9 cellular contexts compared by ENCODE assay signal in the genomic region with DNA sequence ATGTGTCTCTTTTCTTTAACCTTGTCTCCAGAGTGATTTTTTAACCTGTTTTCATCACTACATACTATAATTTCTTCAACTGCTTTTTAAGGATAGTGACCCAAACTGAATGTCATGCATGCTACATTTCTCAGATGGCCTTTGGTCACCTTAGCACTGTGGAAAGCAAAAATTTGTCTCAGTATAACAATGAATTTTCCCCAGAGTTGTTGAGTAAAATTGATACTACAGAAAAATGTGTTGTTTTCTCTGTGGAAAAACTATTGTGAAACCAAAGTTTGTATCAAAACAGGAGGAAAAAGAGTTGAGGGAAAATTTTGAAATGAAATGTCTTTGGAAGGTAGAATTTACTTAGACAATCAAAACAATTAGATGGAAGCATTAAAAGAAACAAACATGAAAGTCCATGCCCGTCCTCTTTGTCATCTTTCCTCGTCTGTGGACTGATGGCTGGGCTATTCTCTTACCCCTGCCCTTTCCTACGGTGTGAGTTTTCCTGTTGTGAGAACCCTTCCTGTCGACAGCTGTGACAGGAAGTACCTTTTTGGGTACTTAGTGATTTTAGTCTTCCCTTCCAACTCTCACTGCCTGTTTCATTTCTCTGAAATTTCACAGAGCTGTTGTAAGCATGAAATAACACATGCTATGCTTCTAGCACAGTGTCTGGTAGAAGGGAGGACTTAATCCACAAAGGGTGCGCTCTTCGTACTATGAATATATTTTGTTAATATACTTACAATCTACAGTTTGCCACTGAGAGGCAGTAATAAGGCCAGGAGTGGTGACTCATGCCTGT. TPM values are rescaled to one million over a fixed set of nuclear protein-coding genes. Genes with fewer than 3 reads are reported as not detected.
DNase-seq lines count a peak whose midpoint lies in the region; ATAC-seq, FAIRE-seq and TF ChIP-seq lines count a peak whose summit lies in the region.
"Had no signal": no experiment of that assay in that cellular context is flagged by ENCODE, and none has a peak within 500 bp of the region (broad histone marks: within the 10 kb centered on the region; RNA-seq: fewer than 3 reads in every experiment).

No MANE protein-coding gene starts in this region.

- H3K4me3 Mint-ChIP-seq in activated CD8-positive, alpha-beta memory T cell treated with anti-CD3 and anti-CD28 coated beads, Interleukin-2, amount 10 ng/mL, durations not matched to agents 7 days and 5 days = no peak overlapping the region
- peak overlapping the region; percentile 24 for H3K4me3 Mint-ChIP-seq in activated naive CD8-positive, alpha-beta T cell treated with anti-CD3 and anti-CD28 coated beads, Interleukin-2, amount 50 U/mL, for 24 hours

- H3K27me3 ChIP-seq in tibial artery (no peaks in the 10 kb centered on the region), small intestine (ENCODE audit: control insufficient read depth in 2 of 2, insufficient read depth in 2 of 2, low read length in 2 of 2) (no peaks in the 10 kb centered on the region)

- intact Hi-C loops in tibial artery (cut with DNase I; ENCODE audit: low total_unique reads) = no loop called here

- 70 to 86% (median 71%) methylated on average over 6 of the region's 6 CpGs for WGBS in small intestine, 3 donors

- TF ChIP-seq CTCF in tibial artery (IDR thresholded peaks at IDR 0.05) = no peak

- H3K27ac Mint-ChIP-seq in activated CD8-positive, alpha-beta memory T cell treated with anti-CD3 and anti-CD28 coated beads, Interleukin-2, amount 10 ng/mL, durations not matched to agents 7 days and 5 days = peak overlapping the region; percentile 75
- H3K27ac Mint-ChIP-seq in activated naive CD8-positive, alpha-beta T cell treated with anti-CD3 and anti-CD28 coated beads, Interleukin-2, amount 50 U/mL, for 24 hours = peak overlapping the region; percentile 57

- H3K36me3 ChIP-seq in tibial artery = peaks cover 4 to 40% (median 39%) of the 10 kb centered on the region in 3 donors
- no peaks in the 10 kb centered on the region for H3K36me3 ChIP-seq in small intestine (ENCODE audit: control insufficient read depth in 2 of 2, insufficient read depth in 2 of 2, low read length in 2 of 2)
- H3K36me3 ChIP-seq: neutrophil had no signal

- H3K4me1 ChIP-seq in tibial artery = peaks cover 0 to 20% (median 7%) of the 10 kb centered on the region in 4 donors
- no peaks in the 10 kb centered on the region for H3K4me1 ChIP-seq in small intestine (ENCODE audit: control insufficient read depth in 2 of 2, insufficient read depth in 1 of 2, low read depth in 1 of 2, low read length in 1 of 2)

- CTCF ChIA-PET in activated CD8-positive, alpha-beta memory T cell treated with anti-CD3 and anti-CD28 coated beads, Interleukin-2, amount 10 ng/mL, durations not matched to agents 7 days and 5 days (lab: Charles Lee) = interaction anchor here (1.1 kb wide), 1 partner anchor 10 kb away, joined by 3 read pairs; no protein-coding TSS in a partner anchor

- H3K4me1 Mint-ChIP-seq in activated CD8-positive, alpha-beta memory T cell treated with anti-CD3 and anti-CD28 coated beads, Interleukin-2, amount 10 ng/mL, durations not matched to agents 7 days and 5 days = peaks cover 40% of the 10 kb centered on the region
- peaks cover 38% of the 10 kb centered on the region for H3K4me1 Mint-ChIP-seq in activated naive CD8-positive, alpha-beta T cell treated with anti-CD3 and anti-CD28 coated beads, Interleukin-2, amount 50 U/mL, for 24 hours

- no peak for DNase-seq in activated CD8-positive, alpha-beta memory T cell treated with anti-CD3 and anti-CD28 coated beads, Interleukin-2, amount 10 ng/mL, durations not matched to agents 7 days and 5 days
- DNase-seq in activated CD8-positive, alpha-beta memory T cell treated with anti-CD3 and anti-CD28 coated beads, Interleukin-2, amount 50 U/mL, for 48 hours = no peak
- DNase-seq in activated naive CD8-positive, alpha-beta T cell treated with anti-CD3 and anti-CD28 coated beads, Interleukin-2, amount 50 U/mL, for 24 hours = no peak
- no peak for DNase-seq in tibial artery
- DNase-seq in stimulated activated CD4-positive, alpha-beta T cell treated with anti-CD3 and anti-CD28 coated beads, Interleukin-2, amount 100 ng/mL, for 24 hours = no peak
- no peak for DNase-seq in small intestine
- no peak for DNase-seq in activated T-cell treated with anti-CD3 and anti-CD28 coated beads, Interleukin-2, amount 50 U/mL, for 1 hour

- H3K27ac ChIP-seq in tibial artery (peak overlapping the region; percentile 68 to 72), small intestine (ENCODE audit: low read depth in 1 of 2, low read length in 1 of 2) (no peak overlapping the region)
- H3K27ac ChIP-seq: neutrophil had no signal

- no peaks in the 10 kb centered on the region for H3K27me3 Mint-ChIP-seq in activated CD8-positive, alpha-beta memory T cell treated with anti-CD3 and anti-CD28 coated beads, Interleukin-2, amount 10 ng/mL, durations not matched to agents 7 days and 5 days
- H3K27me3 Mint-ChIP-seq in activated naive CD8-positive, alpha-beta T cell treated with anti-CD3 and anti-CD28 coated beads, Interleukin-2, amount 50 U/mL, for 24 hours = no peaks in the 10 kb centered on the region

- peaks cover 27% of the 10 kb centered on the region for H3K36me3 Mint-ChIP-seq in activated CD8-positive, alpha-beta memory T cell treated with anti-CD3 and anti-CD28 coated beads, Interleukin-2, amount 10 ng/mL, durations not matched to agents 7 days and 5 days
- H3K36me3 Mint-ChIP-seq in activated naive CD8-positive, alpha-beta T cell treated with anti-CD3 and anti-CD28 coated beads, Interleukin-2, amount 50 U/mL, for 24 hours (ENCODE audit: low read depth) = peaks cover 47% of the 10 kb centered on the region

- no peaks in the 10 kb centered on the region for H3K9me3 Mint-ChIP-seq in activated CD8-positive, alpha-beta memory T cell treated with anti-CD3 and anti-CD28 coated beads, Interleukin-2, amount 10 ng/mL, durations not matched to agents 7 days and 5 days (ENCODE audit: low read depth)
- no peaks in the 10 kb centered on the region for H3K9me3 Mint-ChIP-seq in activated naive CD8-positive, alpha-beta T cell treated with anti-CD3 and anti-CD28 coated beads, Interleukin-2, amount 50 U/mL, for 24 hours

- H3K4me3 ChIP-seq in tibial artery (no peak overlapping the region), small intestine (ENCODE audit: low read depth in 1 of 2, low read length in 2 of 2) (no peak overlapping the region)

- H3K9me3 ChIP-seq in tibial artery = no peaks in the 10 kb centered on the region
- no peaks in the 10 kb centered on the region for H3K9me3 ChIP-seq in small intestine (ENCODE audit: control insufficient read depth, low read depth)
- H3K9me3 ChIP-seq: neutrophil had no signal

- FAIRE-seq in small intestine (lab: Jason Lieb, UNC) = no peak

- ATAC-seq in activated CD8-positive, alpha-beta memory T cell treated with anti-CD3 and anti-CD28 coated beads, Interleukin-2, amount 10 ng/mL, durations not matched to agents 7 days and 5 days = peak; percentile 53
- peak; percentile 46 for ATAC-seq in HG03045 (IDR thresholded peaks at IDR 0.05; ENCODE audit: unreplicated experiment)
- peak; percentile 30 for ATAC-seq in activated naive CD8-positive, alpha-beta T cell treated with anti-CD3 and anti-CD28 coated beads, Interleukin-2, amount 50 U/mL, for 24 hours

RNA-seq across cellular contexts. Expression of a gene that starts 50.8 kb away (rescaled TPM):
- total RNA-seq in activated CD8-positive, alpha-beta memory T cell treated with anti-CD3 and anti-CD28 coated beads, Interleukin-2, amount 10 ng/mL, durations not matched to agents 7 days and 5 days = 1 to 10 TPM in 1 of 2 experiments, under 1 TPM in 1; 0.73 to 1.3 TPM
- polyA plus RNA-seq in small intestine = under 1 TPM in 2 of 3 donors, not detected in 1; 0.21 to 0.22 TPM

RNA-seq across cellular contexts. Expression of a gene that starts 51.7 kb away (rescaled TPM):
- 10 to 100 TPM; 11.8 to 12.5 TPM for total RNA-seq in activated CD8-positive, alpha-beta memory T cell treated with anti-CD3 and anti-CD28 coated beads, Interleukin-2, amount 10 ng/mL, durations not matched to agents 7 days and 5 days
- polyA plus RNA-seq in small intestine = 10 to 100 TPM in 1 of 3 donors, 1 to 10 TPM in 2; 8.2 to 12.7 (median 8.5) TPM

Comparison
In these comparisons a context has a peak if more than half of its experiments do, and no peak if none do; other contexts are left out.
1. H3K27ac ChIP-seq: peak in tibial artery (2 of 2); none in small intestine (0 of 2).
2. Peak in every context shown above with its lines, with median percentiles within 50 percentile points of each other: ATAC-seq.